In genomic region chr15:87131067-87131466, GRCh38 we compare ENCODE assay signal across 26 cellular contexts.
DNase-seq lines count a peak whose midpoint lies in the region; ATAC-seq, FAIRE-seq and TF ChIP-seq lines count a peak whose summit lies in the region.
"Had no signal": no experiment of that assay in that cellular context is flagged by ENCODE, and none has a peak within 500 bp of the region (broad histone marks: within the 10 kb centered on the region; RNA-seq: fewer than 3 reads in every experiment).

No MANE protein-coding gene starts in this region.

- no peak overlapping the region for H2AK9ac ChIP-seq in IMR-90 (replicated peaks; ENCODE audit: low read depth, low read length, poor library complexity)

- no peaks in the 10 kb centered on the region for H3K36me3 ChIP-seq in HepG2 (replicated peaks in 1 of 2; ENCODE audit: control insufficient read depth in 1 of 2, insufficient read depth in 2 of 2, low read length in 2 of 2)
- no peaks in the 10 kb centered on the region for H3K36me3 ChIP-seq in right lobe of liver
- H3K36me3 ChIP-seq in IMR-90 (ENCODE audit: control insufficient read depth, insufficient read depth, low read length) = no peaks in the 10 kb centered on the region
- no peaks in the 10 kb centered on the region for H3K36me3 ChIP-seq in mammary epithelial cell (ENCODE audit: insufficient read depth, low read length)
- H3K36me3 ChIP-seq: BE2C, BLaER1 had no signal

- no peak overlapping the region for H3K4me3 ChIP-seq in HepG2 (replicated peaks in 1 of 3; ENCODE audit: insufficient read depth in 1 of 3, low read depth in 2 of 3, low read length in 3 of 3)
- no peak overlapping the region for H3K4me3 ChIP-seq in right lobe of liver
- no peak overlapping the region for H3K4me3 ChIP-seq in IMR-90 (ENCODE audit: insufficient read depth, low read depth, low read length)
- H3K4me3 ChIP-seq in mammary epithelial cell (replicated peaks in 1 of 3; ENCODE audit: insufficient read depth in 1 of 3, low read depth in 2 of 3, low read length in 3 of 3) = no peak overlapping the region
- H3K4me3 ChIP-seq: BLaER1, GM12878 had no signal

- H3K79me1 ChIP-seq in IMR-90 (ENCODE audit: low read depth in 1 of 2, low read length in 2 of 2) = no peaks in the 10 kb centered on the region

- H2AFZ ChIP-seq in HepG2 (ENCODE audit: low read length) (no peak overlapping the region), IMR-90 (replicated peaks; ENCODE audit: low read length, poor library complexity) (no peak overlapping the region), mammary epithelial cell (ENCODE audit: low read depth, low read length) (no peak overlapping the region)

- H3K56ac ChIP-seq in IMR-90 (ENCODE audit: extremely low read depth, insufficient read depth, low read length) = no peak overlapping the region

- H3K23ac ChIP-seq in IMR-90 (ENCODE audit: low read depth, low read length) = no peak overlapping the region

- H3K18ac ChIP-seq in IMR-90 (ENCODE audit: low read depth, low read length) = no peak overlapping the region

- ATAC-seq in HepG2 (no peak), right lobe of liver (no peak), IMR-90 (ENCODE audit: low read depth) (no peak), HG03097 (IDR thresholded peaks at IDR 0.05; ENCODE audit: low FRiP score, unreplicated experiment) (no peak)
- ATAC-seq: GM12878 had no signal

- no peak overlapping the region for H2BK15ac ChIP-seq in IMR-90 (ENCODE audit: low read depth, low read length)

- no peak for TF ChIP-seq CTCF in HepG2 (CRISPR knock-in tag; IDR thresholded peaks at IDR 0.05)
- TF ChIP-seq CTCF in right lobe of liver (IDR thresholded peaks at IDR 0.05) = no peak
- no peak for TF ChIP-seq CTCF in IMR-90 (conservative IDR thresholded peaks at IDR 0.05; ENCODE audit: low read depth, low read length)
- no peak for TF ChIP-seq CTCF in mammary epithelial cell (conservative IDR thresholded peaks at IDR 0.05 in 1 of 2, IDR thresholded peaks at IDR 0.05 in 1 of 2; ENCODE audit: extremely low read depth in 1 of 2, insufficient read depth in 1 of 2, low read depth in 1 of 2, low read length in 2 of 2)

- no peak overlapping the region for H3K4me2 ChIP-seq in HepG2 (ENCODE audit: low read depth, low read length)
- no peak overlapping the region for H3K4me2 ChIP-seq in IMR-90 (ENCODE audit: low read depth, low read length)
- no peak overlapping the region for H3K4me2 ChIP-seq in mammary epithelial cell (ENCODE audit: insufficient read depth, low read depth, low read length)
- H3K4me2 ChIP-seq: BLaER1 had no signal

- TF ChIP-seq RAD21 in HepG2 (CRISPR knock-in tag; IDR thresholded peaks at IDR 0.05) (no peak), IMR-90 (IDR thresholded peaks at IDR 0.05; ENCODE audit: low read length) (no peak)

- no peaks in the 10 kb centered on the region for H3K9me1 ChIP-seq in IMR-90 (ENCODE audit: insufficient read depth, low read length)

- dilution Hi-C loops in IMR-90 (cut with HindIII; ENCODE audit: low sequenced_read_pairs, unreplicated experiment) = no loop called here
- dilution Hi-C loops in mammary epithelial cell (cut with HindIII; ENCODE audit: low sequenced_read_pairs) = no loop called here

- H3K4ac ChIP-seq in IMR-90 (ENCODE audit: low read depth, low read length) = no peak overlapping the region

- H4K20me1 ChIP-seq in HepG2 (ENCODE audit: insufficient read depth, low read length) (no peaks in the 10 kb centered on the region), IMR-90 (ENCODE audit: insufficient read depth, low read length) (no peaks in the 10 kb centered on the region), mammary epithelial cell (ENCODE audit: insufficient read depth, low read length) (no peaks in the 10 kb centered on the region)
- H4K20me1 ChIP-seq: BLaER1 had no signal

- H3K14ac ChIP-seq in IMR-90 (replicated peaks; ENCODE audit: low read depth, low read length) = no peak overlapping the region

- in situ Hi-C loops in HepG2 (cut with HindIII; ENCODE audit: extremely low pct_ligation_motif_present, low pct_unique_long_range_greater_than_20kb) = no loop called here
- in situ Hi-C loops in IMR-90 (cut with MboI; ENCODE audit: low sequenced_read_pairs) = no loop called here
- in situ Hi-C loops in mammary epithelial cell (cut with MboI; ENCODE audit: low sequenced_read_pairs in 2 of 2) = no loop called here

- DNase-seq in HepG2 (ENCODE audit: low spot score) (no peak), right lobe of liver (no peak), IMR-90 (no peak), mammary epithelial cell (no peak)
- DNase-seq: ACHN; BE2C; C1 segment of cervical spinal cord; CD4-positive, alpha-beta memory T cell; CD4-positive, CD25-positive, alpha-beta regulatory T cell; CD8-positive, alpha-beta memory T cell; COR-L47; DMS 273 treated with DMSO at 0.1 percent for 48 hours; DMS153; DMS53; DMS79; DND-41; EL; GDM1 had no signal

- H3K27me3 ChIP-seq in HepG2 (ENCODE audit: control insufficient read depth in 1 of 2, insufficient read depth in 2 of 2, low read length in 2 of 2) = no peaks in the 10 kb centered on the region
- H3K27me3 ChIP-seq in right lobe of liver = no peaks in the 10 kb centered on the region
- no peaks in the 10 kb centered on the region for H3K27me3 ChIP-seq in IMR-90 (ENCODE audit: control insufficient read depth, insufficient read depth, low read length)
- no peaks in the 10 kb centered on the region for H3K27me3 ChIP-seq in mammary epithelial cell (ENCODE audit: insufficient read depth, low read length)
- H3K27me3 ChIP-seq: BE2C, BLaER1 had no signal

- 8% methylated on average over 1 of the region's 1 CpG for WGBS in HepG2 (ENCODE audit: low lambda C conversion rate)
- WGBS in right lobe of liver (ENCODE audit: insufficient coverage, low coverage, low lambda C conversion rate, missing lambda C conversion rate) = 40% methylated on average over 1 of the region's 1 CpG
- no CpG with 5 or more reads among the region's 1 CpG for WGBS in IMR-90 (ENCODE audit: extremely low coverage in 2 of 2, insufficient read length in 1 of 2), 2 experiments
- 53% methylated on average over 1 of the region's 1 CpG for WGBS in mammary epithelial cell (ENCODE audit: low coverage, missing lambda C conversion rate)

- H2BK5ac ChIP-seq in IMR-90 (ENCODE audit: low read depth, low read length, poor library complexity, severe bottlenecking) = no peak overlapping the region

- FAIRE-seq in HepG2 (lab: Jason Lieb, UNC) (no peak), colon (lab: Jason Lieb, UNC) (peak; percentile 33)
- FAIRE-seq: GM12878, GM12892, GM18507, GM19239 had no signal

- no peak overlapping the region for H4K91ac ChIP-seq in IMR-90 (ENCODE audit: insufficient read depth, low read depth, low read length)

- no peak overlapping the region for H2BK20ac ChIP-seq in IMR-90 (ENCODE audit: low read depth, low read length)

- H4K8ac ChIP-seq in IMR-90 (ENCODE audit: low read depth in 2 of 2, low read length in 2 of 2) = no peak overlapping the region

- H2AK5ac ChIP-seq in IMR-90 (ENCODE audit: low read depth, low read length) = no peak overlapping the region

- H3K9ac ChIP-seq in HepG2 (ENCODE audit: insufficient read depth, low read depth, low read length) (no peak overlapping the region), IMR-90 (ENCODE audit: low read depth, low read length) (no peak overlapping the region), mammary epithelial cell (ENCODE audit: insufficient read depth, low read length) (no peak overlapping the region)
- H3K9ac ChIP-seq: BLaER1 had no signal

- no peak overlapping the region for H3K27ac ChIP-seq in HepG2 (ENCODE audit: extremely low read length, insufficient read depth, low read length)
- no peak overlapping the region for H3K27ac ChIP-seq in right lobe of liver
- H3K27ac ChIP-seq in IMR-90 (ENCODE audit: insufficient read depth, low read length) = no peak overlapping the region
- H3K27ac ChIP-seq in mammary epithelial cell (ENCODE audit: insufficient read depth, low read depth, low read length) = no peak overlapping the region
- H3K27ac ChIP-seq: 22Rv1, BLaER1 had no signal

- H3K4me1 ChIP-seq in HepG2 (ENCODE audit: insufficient read depth, low read length) (no peaks in the 10 kb centered on the region), right lobe of liver (no peaks in the 10 kb centered on the region), IMR-90 (ENCODE audit: control insufficient read depth, insufficient read depth, low read length) (no peaks in the 10 kb centered on the region), mammary epithelial cell (ENCODE audit: insufficient read depth, low read length) (no peaks in the 10 kb centered on the region)
- H3K4me1 ChIP-seq: BE2C, BLaER1 had no signal

- TF ChIP-seq POLR2A in HepG2 (IDR thresholded peaks at IDR 0.05; ENCODE audit: insufficient read depth in 1 of 2, low read depth in 2 of 2, low read length in 2 of 2) (no peak), right lobe of liver (IDR thresholded peaks at IDR 0.05) (no peak), IMR-90 (IDR thresholded peaks at IDR 0.05; ENCODE audit: low read depth, low read length) (no peak)

- no peak overlapping the region for H4K5ac ChIP-seq in IMR-90 (ENCODE audit: low read depth, low read length)

- intact Hi-C loops in HepG2 (cut with micrococcal nuclease; ENCODE audit: unreplicated experiment) (no loop called here), right lobe of liver (cut with DNase I) (no loop called here), IMR-90 (cut with micrococcal nuclease) (no loop called here), mammary epithelial cell (cut with micrococcal nuclease) (no loop called here)

- POLR2A ChIA-PET in HepG2 (lab: Yijun Ruan, JAX) (no interaction called here), IMR-90 (lab: Charles Lee; ENCODE audit: unreplicated experiment) (no interaction called here)

- H3K9me3 ChIP-seq in HepG2 (ENCODE audit: low read length) = peaks cover 92% of the 10 kb centered on the region
- H3K9me3 ChIP-seq in right lobe of liver = no peaks in the 10 kb centered on the region
- H3K9me3 ChIP-seq in IMR-90 (ENCODE audit: control insufficient read depth, insufficient read depth, low read length) = peaks cover 8% of the 10 kb centered on the region
- H3K9me3 ChIP-seq in mammary epithelial cell (replicated peaks; ENCODE audit: insufficient read depth, low read length) = no peaks in the 10 kb centered on the region
- H3K9me3 ChIP-seq: BE2C, BLaER1 had no signal

- no peaks in the 10 kb centered on the region for H3K79me2 ChIP-seq in HepG2 (ENCODE audit: insufficient read depth, low read length)
- no peaks in the 10 kb centered on the region for H3K79me2 ChIP-seq in mammary epithelial cell (ENCODE audit: insufficient read depth, low read length)

- no peak for TF ChIP-seq EP300 in HepG2 (IDR thresholded peaks at IDR 0.05; ENCODE audit: low read depth in 2 of 2, low read length in 2 of 2)
- TF ChIP-seq EP300 in HepG2 (CRISPR knock-in tag; IDR thresholded peaks at IDR 0.05; ENCODE audit: borderline replicate concordance) = no peak

- H2BK120ac ChIP-seq in IMR-90 (ENCODE audit: low read depth, low read length) = no peak overlapping the region

- CTCF ChIA-PET in HepG2 (lab: Yijun Ruan, JAX; ENCODE audit: low intra/inter-chr PET ratio, low total read pairs) (no interaction called here), IMR-90 (lab: Yijun Ruan, JAX) (no interaction called here), mammary epithelial cell (lab: Charles Lee; ENCODE audit: low non-redundant PET) (no interaction called here)

- BruUV-seq in HepG2 (replicated peaks; lab: Mats Ljungman, UMichigan) (no TSS peak), IMR-90 (replicated peaks; lab: Mats Ljungman, UMichigan) (no TSS peak), mammary epithelial cell (replicated peaks; lab: Mats Ljungman, UMichigan) (no TSS peak)

TF ChIP-seq in HepG2, 621 proteins besides CTCF, POLR2A, EP300 and RAD21 (continues in another document):
- TF ChIP-seq SIN3B (IDR thresholded peaks at IDR 0.05; ENCODE audit: low read length) = no peak
